25 cellular contexts compared by ENCODE assay signal in genomic region chr3:51478630-51479029, GRCh38.
"Had no signal": no experiment of that assay in that cellular context is flagged by ENCODE, and none has a peak within 500 bp of the region (broad histone marks: within the 10 kb centered on the region; RNA-seq: fewer than 3 reads in every experiment).

No MANE protein-coding gene starts in this region.

- H3K4me1 Mint-ChIP-seq: endodermal cell, neural progenitor cell had no signal

- H3K36me3 ChIP-seq: neural progenitor cell, ovary, uterus had no signal

- H3K4me1 ChIP-seq: foreskin keratinocyte, neural progenitor cell, right atrium auricular region, suprapubic skin, tibial artery, upper lobe of left lung, uterus had no signal

- H3K4me2 ChIP-seq: hepatocyte, neural progenitor cell had no signal

- H3K4me3 Mint-ChIP-seq: endodermal cell; natural killer cell treated with Interleukin-12 subunit alpha and Interleukin-12 subunit beta and Interleukin-15 and Interleukin-18, amount 100 ng/mL, for 72 hours; neural progenitor cell had no signal

- ATAC-seq: foreskin keratinocyte; left cardiac atrium; left ventricle myocardium superior; natural killer cell treated with Interleukin-12 subunit alpha and Interleukin-12 subunit beta and Interleukin-15 and Interleukin-18, amount 100 ng/mL, for 72 hours; stimulated activated naive CD8-positive, alpha-beta T cell treated with anti-CD3 and anti-CD28 coated beads, Interleukin-15, Interleukin-2, amounts not matched to agents 100 U/mL and 50 U/mL, for 24 hours had no signal

- H3K27me3 Mint-ChIP-seq: natural killer cell treated with Interleukin-12 subunit alpha and Interleukin-12 subunit beta and Interleukin-15 and Interleukin-18, amount 100 ng/mL, for 72 hours had no signal

- DNase-seq: dermis blood vessel endothelial cell; endodermal cell; erythroblast; foreskin keratinocyte; head of caudate nucleus; kidney; left cardiac atrium; left ventricle myocardium superior; mesenchymal stem cell; midbrain; nucleus accumbens; ovary; small intestine; stimulated activated CD4-positive, alpha-beta T cell treated with anti-CD3 and anti-CD28 coated beads, Interleukin-2, amount 100 ng/mL, for 48 hours; stimulated activated naive CD8-positive, alpha-beta T cell treated with anti-CD3 and anti-CD28 coated beads, Interleukin-15, Interleukin-2, amounts not matched to agents 100 U/mL and 50 U/mL, for 24 hours; tibial artery; upper lobe of left lung; uterus had no signal

- H3K9me3 Mint-ChIP-seq: endodermal cell; natural killer cell treated with Interleukin-12 subunit alpha and Interleukin-12 subunit beta and Interleukin-15 and Interleukin-18, amount 100 ng/mL, for 72 hours; neural progenitor cell had no signal

- H3K27ac ChIP-seq: foreskin keratinocyte, hepatocyte, neural progenitor cell, ovary, right atrium auricular region, suprapubic skin, tibial artery, upper lobe of left lung, uterus had no signal

- FAIRE-seq: endothelial cell of umbilical vein, kidney, small intestine had no signal

- H3K27ac Mint-ChIP-seq: endodermal cell; natural killer cell treated with Interleukin-12 subunit alpha and Interleukin-12 subunit beta and Interleukin-15 and Interleukin-18, amount 100 ng/mL, for 72 hours; neural progenitor cell had no signal

- H3K9me3 ChIP-seq: ovary, right atrium auricular region, suprapubic skin, tibial artery, upper lobe of left lung, uterus had no signal

- H3K27me3 ChIP-seq: foreskin keratinocyte, hepatocyte, neural progenitor cell, ovary, right atrium auricular region, suprapubic skin, tibial artery, upper lobe of left lung, uterus had no signal

- H3K4me3 ChIP-seq: hepatocyte, lung, neural progenitor cell, ovary, right atrium auricular region, suprapubic skin, tibial artery, upper lobe of left lung, uterus had no signal
